1 cellular context compared by ENCODE assay signal in the genomic region with DNA sequence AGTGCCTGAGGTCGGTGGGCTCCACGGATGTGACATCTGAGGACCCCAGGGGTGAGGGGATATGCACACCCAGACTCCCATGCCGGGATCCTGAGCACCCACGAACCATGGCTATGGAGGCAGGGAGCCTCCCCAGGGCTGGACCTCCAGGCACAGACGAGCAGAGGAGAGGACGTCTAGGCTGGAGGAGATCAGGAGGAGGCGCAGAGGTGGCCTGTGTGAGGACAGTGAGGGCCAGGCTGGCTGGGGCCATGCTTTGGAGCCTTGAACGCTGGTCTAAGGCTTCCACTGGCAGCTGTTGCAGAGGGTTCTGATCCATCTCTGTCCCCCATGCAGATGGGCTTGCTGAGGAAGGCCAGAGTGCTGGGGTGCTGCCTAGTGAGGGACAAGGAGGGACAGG.
TF ChIP-seq lines count a peak whose summit lies in the region.

No MANE protein-coding gene starts in this region.

TF ChIP-seq in IMR-90, 13 proteins besides CTCF, POLR2A, EP300 and RAD21:
- TF ChIP-seq, protein P1, sequence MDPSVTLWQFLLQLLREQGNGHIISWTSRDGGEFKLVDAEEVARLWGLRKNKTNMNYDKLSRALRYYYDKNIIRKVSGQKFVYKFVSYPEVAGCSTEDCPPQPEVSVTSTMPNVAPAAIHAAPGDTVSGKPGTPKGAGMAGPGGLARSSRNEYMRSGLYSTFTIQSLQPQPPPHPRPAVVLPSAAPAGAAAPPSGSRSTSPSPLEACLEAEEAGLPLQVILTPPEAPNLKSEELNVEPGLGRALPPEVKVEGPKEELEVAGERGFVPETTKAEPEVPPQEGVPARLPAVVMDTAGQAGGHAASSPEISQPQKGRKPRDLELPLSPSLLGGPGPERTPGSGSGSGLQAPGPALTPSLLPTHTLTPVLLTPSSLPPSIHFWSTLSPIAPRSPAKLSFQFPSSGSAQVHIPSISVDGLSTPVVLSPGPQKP (IDR thresholded peaks at IDR 0.05; ENCODE audit: borderline replicate concordance, low read depth, low read length): no peak
- TF ChIP-seq BHLHE40 (IDR thresholded peaks at IDR 0.05; ENCODE audit: low read depth, low read length) (no peak), MAZ (IDR thresholded peaks at IDR 0.05; ENCODE audit: borderline replicate concordance, low read depth, low read length) (no peak), MXI1 (IDR thresholded peaks at IDR 0.05; ENCODE audit: borderline replicate concordance, low read depth, low read length) (no peak), CEBPB (IDR thresholded peaks at IDR 0.05; ENCODE audit: low read depth, low read length) (no peak), RFX5 (IDR thresholded peaks at IDR 0.05; ENCODE audit: low read depth, low read length) (no peak), RCOR1 (IDR thresholded peaks at IDR 0.05; ENCODE audit: insufficient replicate concordance, low read length) (no peak), NFE2L2 (IDR thresholded peaks at IDR 0.05; ENCODE audit: low read depth, low read length) (no peak), SMC3 (IDR thresholded peaks at IDR 0.05; ENCODE audit: low read depth, low read length) (no peak), CHD1 (IDR thresholded peaks at IDR 0.05; ENCODE audit: low read depth, low read length) (no peak), FOS (IDR thresholded peaks at IDR 0.05; ENCODE audit: low read depth, low read length) (no peak), MAFK (IDR thresholded peaks at IDR 0.05; ENCODE audit: low read depth, low read length) (no peak)
- TF ChIP-seq, protein P2, sequence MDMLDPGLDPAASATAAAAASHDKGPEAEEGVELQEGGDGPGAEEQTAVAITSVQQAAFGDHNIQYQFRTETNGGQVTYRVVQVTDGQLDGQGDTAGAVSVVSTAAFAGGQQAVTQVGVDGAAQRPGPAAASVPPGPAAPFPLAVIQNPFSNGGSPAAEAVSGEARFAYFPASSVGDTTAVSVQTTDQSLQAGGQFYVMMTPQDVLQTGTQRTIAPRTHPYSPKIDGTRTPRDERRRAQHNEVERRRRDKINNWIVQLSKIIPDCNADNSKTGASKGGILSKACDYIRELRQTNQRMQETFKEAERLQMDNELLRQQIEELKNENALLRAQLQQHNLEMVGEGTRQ (IDR thresholded peaks at IDR 0.05; ENCODE audit: low read depth, low read length): no peak
TF ChIP-seq in IMR-90: peak in this region for 0.
